ENCODE assay signal across 1 cellular context in the genomic region with DNA sequence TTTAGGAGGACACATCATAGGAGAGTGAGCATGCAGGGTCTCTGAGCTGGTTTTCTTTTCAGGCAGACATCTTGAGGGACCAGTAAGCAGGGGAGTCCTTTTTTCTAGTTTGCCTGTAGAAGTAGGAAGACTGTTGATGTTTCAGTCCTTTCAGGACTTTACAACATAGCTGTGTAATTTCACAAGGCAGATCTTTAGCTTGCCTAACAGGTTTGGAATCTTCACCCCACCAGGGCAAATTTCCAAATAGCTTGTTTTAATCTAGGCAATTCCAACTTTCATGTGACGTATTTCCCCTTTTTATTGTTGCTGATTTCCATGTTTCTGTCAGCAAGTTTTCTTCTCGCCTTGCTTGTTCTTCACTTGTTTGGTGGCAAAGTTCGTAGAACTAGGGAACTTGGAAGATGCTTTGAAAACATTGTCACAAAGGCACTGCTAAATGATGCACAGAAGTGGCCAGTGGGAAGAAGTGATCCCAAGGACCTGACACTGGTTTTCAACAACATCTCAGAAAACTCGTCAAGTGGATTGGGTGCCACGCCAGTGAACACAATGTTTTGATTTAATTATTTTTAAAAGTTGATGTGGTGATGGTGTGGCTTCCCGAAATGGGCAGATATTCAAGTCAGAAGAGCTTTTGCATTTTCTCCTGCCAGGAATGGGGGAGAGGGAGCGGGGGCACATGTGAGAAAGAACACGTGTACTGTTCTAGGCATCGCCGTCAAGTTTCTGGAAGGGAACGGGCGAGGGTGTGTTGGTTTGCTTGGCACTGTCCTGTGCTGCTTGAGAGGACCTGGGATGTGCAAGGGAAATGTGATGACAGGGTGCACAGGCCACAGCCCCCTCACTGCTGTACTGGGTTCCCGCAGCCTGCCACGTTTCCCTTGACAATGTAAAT.
TF ChIP-seq lines count a peak whose summit lies in the region.

No MANE protein-coding gene starts in this region.

TF ChIP-seq in SK-N-SH treated with all-trans-retinoic acid at 6 μM for 48 hours, 23 proteins besides CTCF, POLR2A, EP300 and RAD21 (continued from another document):
- TF ChIP-seq ZNF70 (CRISPR knock-in tag; IDR thresholded peaks at IDR 0.05) (no peak), ISL1 (CRISPR knock-in tag; IDR thresholded peaks at IDR 0.05) (no peak), TOX (CRISPR knock-in tag; IDR thresholded peaks at IDR 0.05; ENCODE audit: borderline replicate concordance) (no peak), ZNF8 (CRISPR knock-in tag; IDR thresholded peaks at IDR 0.05) (no peak)
- TF ChIP-seq, protein P1, sequence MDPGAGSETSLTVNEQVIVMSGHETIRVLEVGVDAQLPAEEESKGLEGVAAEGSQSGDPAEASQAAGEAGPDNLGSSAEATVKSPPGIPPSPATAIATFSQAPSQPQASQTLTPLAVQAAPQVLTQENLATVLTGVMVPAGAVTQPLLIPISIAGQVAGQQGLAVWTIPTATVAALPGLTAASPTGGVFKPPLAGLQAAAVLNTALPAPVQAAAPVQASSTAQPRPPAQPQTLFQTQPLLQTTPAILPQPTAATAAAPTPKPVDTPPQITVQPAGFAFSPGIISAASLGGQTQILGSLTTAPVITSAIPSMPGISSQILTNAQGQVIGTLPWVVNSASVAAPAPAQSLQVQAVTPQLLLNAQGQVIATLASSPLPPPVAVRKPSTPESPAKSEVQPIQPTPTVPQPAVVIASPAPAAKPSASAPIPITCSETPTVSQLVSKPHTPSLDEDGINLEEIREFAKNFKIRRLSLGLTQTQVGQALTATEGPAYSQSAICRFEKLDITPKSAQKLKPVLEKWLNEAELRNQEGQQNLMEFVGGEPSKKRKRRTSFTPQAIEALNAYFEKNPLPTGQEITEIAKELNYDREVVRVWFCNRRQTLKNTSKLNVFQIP (CRISPR knock-in tag; IDR thresholded peaks at IDR 0.05; ENCODE audit: borderline replicate concordance, low read depth), result no peak
- TF ChIP-seq, protein P2, sequence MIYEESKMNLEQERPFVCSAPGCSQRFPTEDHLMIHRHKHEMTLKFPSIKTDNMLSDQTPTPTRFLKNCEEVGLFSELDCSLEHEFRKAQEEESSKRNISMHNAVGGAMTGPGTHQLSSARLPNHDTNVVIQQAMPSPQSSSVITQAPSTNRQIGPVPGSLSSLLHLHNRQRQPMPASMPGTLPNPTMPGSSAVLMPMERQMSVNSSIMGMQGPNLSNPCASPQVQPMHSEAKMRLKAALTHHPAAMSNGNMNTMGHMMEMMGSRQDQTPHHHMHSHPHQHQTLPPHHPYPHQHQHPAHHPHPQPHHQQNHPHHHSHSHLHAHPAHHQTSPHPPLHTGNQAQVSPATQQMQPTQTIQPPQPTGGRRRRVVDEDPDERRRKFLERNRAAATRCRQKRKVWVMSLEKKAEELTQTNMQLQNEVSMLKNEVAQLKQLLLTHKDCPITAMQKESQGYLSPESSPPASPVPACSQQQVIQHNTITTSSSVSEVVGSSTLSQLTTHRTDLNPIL (CRISPR knock-in tag; IDR thresholded peaks at IDR 0.05; ENCODE audit: low read depth), result no peak
